Comparison of ENCODE assay signal across 18 cellular contexts in the genomic region with DNA sequence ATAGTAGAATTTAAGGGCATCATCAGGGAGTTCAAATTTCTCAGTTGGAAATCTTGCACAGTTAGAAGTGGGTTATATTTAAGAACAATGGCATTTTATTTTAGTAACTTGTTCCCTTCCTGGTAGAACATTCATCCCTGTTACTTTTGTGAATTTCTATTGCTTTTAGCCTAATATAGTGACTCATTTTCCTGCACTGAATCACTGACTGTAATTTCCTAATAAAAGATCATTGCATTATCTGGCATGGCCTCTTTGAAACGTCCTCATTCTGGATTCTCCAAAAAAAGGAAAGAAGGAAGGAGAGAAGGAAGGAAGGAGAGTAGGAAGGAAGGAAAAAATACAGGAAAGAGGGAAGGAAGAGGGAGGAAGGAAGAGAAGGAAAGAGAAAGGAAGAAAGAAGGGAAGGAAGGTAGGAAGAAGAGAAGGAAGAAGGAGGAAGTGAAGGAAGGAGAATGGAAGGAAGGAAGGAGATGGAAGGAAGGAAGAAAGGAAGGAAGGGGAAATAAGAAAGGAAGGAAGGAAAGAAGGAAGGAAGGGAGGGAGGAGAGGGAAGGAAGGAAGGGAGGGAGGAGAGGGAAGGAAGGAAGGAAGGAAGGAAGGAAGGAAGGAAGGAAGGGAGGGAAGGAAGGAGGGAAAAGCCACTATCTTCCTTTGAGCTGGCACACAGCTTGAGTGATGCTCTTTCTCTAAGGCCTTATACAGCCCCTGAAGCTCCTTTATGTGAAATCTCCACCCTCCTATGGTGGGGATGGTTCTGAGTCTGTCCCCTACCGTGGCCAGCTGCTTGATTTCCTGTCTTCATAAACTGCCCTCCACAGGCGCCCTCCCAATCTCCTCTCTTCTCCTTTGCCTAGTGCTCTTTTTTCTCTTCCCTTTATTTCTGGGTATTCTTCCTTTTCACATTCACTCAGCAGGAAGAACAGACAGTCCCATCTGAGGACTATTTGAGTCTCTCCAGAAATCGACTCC. TPM values are rescaled to one million over a fixed set of nuclear protein-coding genes. Genes with fewer than 3 reads are reported as not detected.
A peak's percentile ranks its signal among the peaks of the same experiment; 100 is the strongest.
DNase-seq lines count a peak whose midpoint lies in the region; ATAC-seq, FAIRE-seq and TF ChIP-seq lines count a peak whose summit lies in the region.
"Had no signal": no experiment of that assay in that cellular context is flagged by ENCODE, and none has a peak within 500 bp of the region (broad histone marks: within the 10 kb centered on the region; RNA-seq: fewer than 3 reads in every experiment).

No MANE protein-coding gene starts in this region.

- H3K4me3 ChIP-seq in IMR-90 (ENCODE audit: insufficient read depth, low read depth, low read length) (no peak overlapping the region), H1 (ENCODE audit: extremely low read depth in 1 of 4, insufficient read depth in 2 of 4, low read depth in 3 of 4, low read length in 4 of 4) (no peak overlapping the region)
- H3K4me3 ChIP-seq: dorsolateral prefrontal cortex, mucosa of descending colon, sigmoid colon, uterus had no signal

- H3K18ac ChIP-seq in IMR-90 (ENCODE audit: low read depth, low read length) (no peak overlapping the region), H1 (ENCODE audit: extremely low read depth, low read length) (no peak overlapping the region)

- dilution Hi-C loops in IMR-90 (cut with HindIII; ENCODE audit: low sequenced_read_pairs, unreplicated experiment) = no loop called here

- H3K27me3 Mint-ChIP-seq in CD14-positive monocyte (ENCODE audit: low read depth in 3 of 3) = peaks cover 0 to 3% (median 2%) of the 10 kb centered on the region in 3 donors

- 57% methylated on average over 3 of the region's 4 CpGs; no CpG with 5 or more reads in 1 of the 2 experiments for WGBS in IMR-90 (ENCODE audit: extremely low coverage in 2 of 2, insufficient read length in 1 of 2), 2 experiments
- 84% methylated on average over 3 of the region's 4 CpGs; no CpG with 5 or more reads in 1 of the 2 experiments for WGBS in H1 (ENCODE audit: extremely low coverage in 1 of 2, insufficient coverage in 1 of 2, insufficient read length in 1 of 2, insufficient replicate concordance in 2 of 2, low coverage in 1 of 2, low lambda C conversion rate in 2 of 2, missing lambda C conversion rate in 1 of 2), 2 experiments

- H4K5ac ChIP-seq in IMR-90 (ENCODE audit: low read depth, low read length) (no peak overlapping the region), H1 (ENCODE audit: insufficient read length, low read depth, low read length) (no peak overlapping the region)

- H2BK5ac ChIP-seq in IMR-90 (ENCODE audit: low read depth, low read length, poor library complexity, severe bottlenecking) = no peak overlapping the region
- H2BK5ac ChIP-seq in H1 (ENCODE audit: low read depth, low read length) = no peak overlapping the region

- peaks cover 0 to 8% (median 4%) of the 10 kb centered on the region in 7 donors for H3K9me3 Mint-ChIP-seq in CD14-positive monocyte
- H3K9me3 Mint-ChIP-seq: activated naive CD8-positive, alpha-beta T cell treated with anti-CD3 and anti-CD28 coated beads, Interleukin-2, amount 50 U/mL, for 24 hours had no signal

- POLR2A ChIA-PET in IMR-90 (lab: Charles Lee; ENCODE audit: unreplicated experiment) (no interaction called here), H1 (lab: Charles Lee; ENCODE audit: partially characterized antibody) (interaction anchor here (1.1 to 1.3 kb wide), 2 partner anchors 16 to 51 kb away, joined by 3 read pairs; no protein-coding TSS in a partner anchor)

- H3K4me3 Mint-ChIP-seq in CD14-positive monocyte = no peak overlapping the region
- H3K4me3 Mint-ChIP-seq: activated CD4-positive, alpha-beta T cell treated with anti-CD3 and anti-CD28 coated beads for 36 hours; activated naive CD8-positive, alpha-beta T cell treated with anti-CD3 and anti-CD28 coated beads, Interleukin-2, amount 50 U/mL, for 24 hours had no signal

- peaks cover 0 to 1% of the 10 kb centered on the region in 2 donors for H3K36me3 Mint-ChIP-seq in CD14-positive monocyte

- H2AK5ac ChIP-seq in IMR-90 (ENCODE audit: low read depth, low read length) (no peak overlapping the region), H1 (ENCODE audit: low read depth, low read length) (no peak overlapping the region)

- CTCF ChIA-PET in IMR-90 (lab: Yijun Ruan, JAX) (no interaction called here), H1 (lab: Charles Lee; ENCODE audit: partially characterized antibody) (interaction anchor here (0.6 to 1.7 kb wide), 4 partner anchors 8 to 35 kb away, joined by 3 to 7 read pairs (median 4); no protein-coding TSS in a partner anchor)

- H3K56ac ChIP-seq in IMR-90 (ENCODE audit: extremely low read depth, insufficient read depth, low read length) (no peak overlapping the region), H1 (replicated peaks; ENCODE audit: insufficient read length, low read depth, low read length) (no peak overlapping the region)

- no peaks in the 10 kb centered on the region; the same call in 1 of the 2 replicates for H3K23me2 ChIP-seq in H1 (ENCODE audit: low read depth, low read length)

- peaks cover 2% of the 10 kb centered on the region; the same call in 1 of the 2 replicates for H3K9me1 ChIP-seq in IMR-90 (ENCODE audit: insufficient read depth, low read length)

- H2BK120ac ChIP-seq in IMR-90 (ENCODE audit: low read depth, low read length) (no peak overlapping the region), H1 (replicated peaks; ENCODE audit: low read depth, low read length) (no peak overlapping the region)

- no peak for TF ChIP-seq POLR2A in IMR-90 (IDR thresholded peaks at IDR 0.05; ENCODE audit: low read depth, low read length)
- no peak for TF ChIP-seq POLR2A in H1 (IDR thresholded peaks at IDR 0.05; ENCODE audit: control extremely low read depth in 1 of 2, low read depth in 2 of 2, low read length in 2 of 2)

- H3K36me3 ChIP-seq in IMR-90 (ENCODE audit: control insufficient read depth, insufficient read depth, low read length) (no peaks in the 10 kb centered on the region), H1 (ENCODE audit: control insufficient read depth in 2 of 4, insufficient read depth in 4 of 4, low read length in 3 of 4) (no peaks in the 10 kb centered on the region)
- H3K36me3 ChIP-seq: sigmoid colon, uterus had no signal

- H2BK12ac ChIP-seq in H1 (ENCODE audit: low read depth, low read length) = no peak overlapping the region

- H2BK15ac ChIP-seq in IMR-90 (ENCODE audit: low read depth, low read length) (no peak overlapping the region), H1 (ENCODE audit: low read length) (no peak overlapping the region)

- H3K23ac ChIP-seq in IMR-90 (ENCODE audit: low read depth, low read length) (no peak overlapping the region), H1 (ENCODE audit: insufficient read length) (no peak overlapping the region)

- in situ Hi-C loops in IMR-90 (cut with MboI; ENCODE audit: low sequenced_read_pairs) = no loop called here

- H2BK20ac ChIP-seq in IMR-90 (ENCODE audit: low read depth, low read length) = no peak overlapping the region
- 0 out of 2 replicates have a peak overlapping the region, but pooled peaks have one; percentile 83 for H2BK20ac ChIP-seq in H1 (ENCODE audit: low read length)

- TF ChIP-seq EP300 in H1 (IDR thresholded peaks at IDR 0.05; ENCODE audit: borderline replicate concordance in 1 of 2, low read depth in 2 of 2, low read length in 2 of 2) = no peak

- TF ChIP-seq RAD21 in IMR-90 (IDR thresholded peaks at IDR 0.05; ENCODE audit: low read length) (no peak), H1 (IDR thresholded peaks at IDR 0.05 in 1 of 2, conservative IDR thresholded peaks at IDR 0.05 in 1 of 2; ENCODE audit: low read depth in 2 of 2, low read length in 2 of 2) (no peak)

- peaks cover 35% of the 10 kb centered on the region for H3K4me1 Mint-ChIP-seq in CD14-positive monocyte
- H3K4me1 Mint-ChIP-seq: activated CD4-positive, alpha-beta T cell treated with anti-CD3 and anti-CD28 coated beads for 36 hours; activated naive CD8-positive, alpha-beta T cell treated with anti-CD3 and anti-CD28 coated beads, Interleukin-2, amount 50 U/mL, for 24 hours had no signal

- FAIRE-seq in H1 (lab: Jason Lieb, UNC) = no peak
- FAIRE-seq: HTR-8/SVneo, RCC 7860 had no signal

- H3K27ac Mint-ChIP-seq in CD14-positive monocyte = peak overlapping the region in 6 of 7 donors; percentile 25 to 86 (median 68)
- H3K27ac Mint-ChIP-seq: activated CD4-positive, alpha-beta T cell treated with anti-CD3 and anti-CD28 coated beads for 36 hours; activated naive CD8-positive, alpha-beta T cell treated with anti-CD3 and anti-CD28 coated beads, Interleukin-2, amount 50 U/mL, for 24 hours had no signal

- H3K27me3 ChIP-seq in IMR-90 (ENCODE audit: control insufficient read depth, insufficient read depth, low read length) = peaks cover 8% of the 10 kb centered on the region
- H3K27me3 ChIP-seq in H1 (replicated peaks in 1 of 4; ENCODE audit: control insufficient read depth in 3 of 4, extremely low read depth in 1 of 4, insufficient read depth in 3 of 4, low read length in 3 of 4) = no peaks in the 10 kb centered on the region
- H3K27me3 ChIP-seq: uterus had no signal

- H3K14ac ChIP-seq in IMR-90 (replicated peaks; ENCODE audit: low read depth, low read length) (no peak overlapping the region), H1 (ENCODE audit: insufficient read length) (no peak overlapping the region)

- H3K4ac ChIP-seq in IMR-90 (ENCODE audit: low read depth, low read length) (no peak overlapping the region), H1 (replicated peaks; ENCODE audit: insufficient read length, low read depth, low read length) (no peak overlapping the region)

- DNase-seq in CD14-positive monocyte (ENCODE audit: low spot score) (no peak), IMR-90 (peak; percentile 30), H1 (ENCODE audit: low read depth in 1 of 2, low spot score in 2 of 2) (no peak), lung microvascular endothelial cell (ENCODE audit: low read depth in 2 of 2) (peak; percentile 16 to 44), iPS-NIHi11 (ENCODE audit: low spot score) (no peak), ecto neural progenitor cell (ENCODE audit: low spot score) (no peak), nucleus accumbens (lab: John Stamatoyannopoulos, UW) (no peak)
- DNase-seq: activated CD4-positive, alpha-beta T cell treated with anti-CD3 and anti-CD28 coated beads for 36 hours; activated naive CD8-positive, alpha-beta T cell treated with anti-CD3 and anti-CD28 coated beads, Interleukin-2, amount 50 U/mL, for 24 hours; dorsolateral prefrontal cortex; hippocampal formation; mucosa of descending colon; sigmoid colon; uterus had no signal

- H3K79me1 ChIP-seq in IMR-90 (ENCODE audit: low read depth in 1 of 2, low read length in 2 of 2) (no peaks in the 10 kb centered on the region), H1 (ENCODE audit: low read depth, low read length) (no peaks in the 10 kb centered on the region)

- ATAC-seq in IMR-90 (ENCODE audit: low read depth) (peak; percentile 33; the same call in 1 of the 2 replicates), GM21619 (IDR thresholded peaks at IDR 0.05; ENCODE audit: unreplicated experiment) (no peak)
- ATAC-seq: activated CD4-positive, alpha-beta T cell treated with anti-CD3 and anti-CD28 coated beads for 36 hours; activated naive CD8-positive, alpha-beta T cell treated with anti-CD3 and anti-CD28 coated beads, Interleukin-2, amount 50 U/mL, for 24 hours; esophagus mucosa; mucosa of descending colon had no signal

- H2AFZ ChIP-seq in IMR-90 (replicated peaks; ENCODE audit: low read length, poor library complexity) (no peak overlapping the region), H1 (ENCODE audit: low read length) (peak overlapping the region; percentile 88; the same call in 1 of the 2 replicates)

- no peak overlapping the region for H4K8ac ChIP-seq in IMR-90 (ENCODE audit: low read depth in 2 of 2, low read length in 2 of 2)
- H4K8ac ChIP-seq in H1 (ENCODE audit: extremely low read depth, insufficient read depth, low read length) = no peak overlapping the region

- no peaks in the 10 kb centered on the region for H3K79me2 ChIP-seq in H1 (ENCODE audit: control insufficient read depth in 1 of 2, insufficient read depth in 2 of 2, low read length in 2 of 2)

- H3K4me2 ChIP-seq in IMR-90 (ENCODE audit: low read depth, low read length) = no peak overlapping the region
- H3K4me2 ChIP-seq in H1 (ENCODE audit: insufficient read depth in 1 of 2, low read depth in 2 of 2, low read length in 2 of 2) = no peak overlapping the region

- H3K4me1 ChIP-seq in IMR-90 (ENCODE audit: control insufficient read depth, insufficient read depth, low read length) (peaks cover 3% of the 10 kb centered on the region), H1 (replicated peaks in 1 of 4; ENCODE audit: control insufficient read depth in 3 of 4, insufficient read depth in 4 of 4, low read length in 3 of 4) (peaks cover 0 to 4% (median 0%) of the 10 kb centered on the region in 4 experiments; a peak in 4 of 7 replicates)
- H3K4me1 ChIP-seq: sigmoid colon, uterus had no signal

- H3K9ac ChIP-seq in IMR-90 (ENCODE audit: low read depth, low read length) (no peak overlapping the region), H1 (replicated peaks in 1 of 4; ENCODE audit: extremely low read depth in 1 of 4, low read depth in 3 of 4, low read length in 3 of 4) (no peak overlapping the region)

- H3K9me3 ChIP-seq in IMR-90 (ENCODE audit: control insufficient read depth, insufficient read depth, low read length) (no peaks in the 10 kb centered on the region), H1 (ENCODE audit: insufficient read depth in 2 of 2, low read depth in 1 of 2, low read length in 1 of 2) (no peaks in the 10 kb centered on the region)
- H3K9me3 ChIP-seq: mucosa of descending colon, sigmoid colon, uterus had no signal

- no peak for TF ChIP-seq CTCF in CD14-positive monocyte (IDR thresholded peaks at IDR 0.05)
- TF ChIP-seq CTCF in IMR-90 (conservative IDR thresholded peaks at IDR 0.05; ENCODE audit: low read depth, low read length) = no peak
- TF ChIP-seq CTCF in H1 (IDR thresholded peaks at IDR 0.05; ENCODE audit: control extremely low read depth in 1 of 3, insufficient read depth in 1 of 3, low read depth in 1 of 3, low read length in 3 of 3) = no peak

- intact Hi-C loops in CD14-positive monocyte (cut with micrococcal nuclease) = no loop called here
- intact Hi-C loops in IMR-90 (cut with micrococcal nuclease) = no loop called here

- BruUV-seq in IMR-90 (replicated peaks; lab: Mats Ljungman, UMichigan) = no TSS peak

- H3K27ac ChIP-seq in IMR-90 (ENCODE audit: insufficient read depth, low read length) (no peak overlapping the region), H1 (ENCODE audit: low read depth, low read length) (no peak overlapping the region)
- H3K27ac ChIP-seq: dorsolateral prefrontal cortex, sigmoid colon, uterus had no signal

- H4K91ac ChIP-seq in IMR-90 (ENCODE audit: insufficient read depth, low read depth, low read length) = no peak overlapping the region
- H4K91ac ChIP-seq in H1 (replicated peaks; ENCODE audit: insufficient read length, low read length) = no peak overlapping the region

- H2AK9ac ChIP-seq in IMR-90 (replicated peaks; ENCODE audit: low read depth, low read length, poor library complexity) = no peak overlapping the region

- H4K20me1 ChIP-seq in IMR-90 (ENCODE audit: insufficient read depth, low read length) = no peaks in the 10 kb centered on the region
- H4K20me1 ChIP-seq in H1 (replicated peaks in 1 of 2; ENCODE audit: control insufficient read depth in 1 of 2, insufficient read depth in 2 of 2, low read length in 2 of 2) = no peaks in the 10 kb centered on the region

RNA-seq across cellular contexts. Expression of a gene that starts 29.8 kb away (rescaled TPM):
- polyA plus RNA-seq in CD14-positive monocyte (100 to 1,000 TPM; 218 to 255 TPM), IMR-90 (2012; rRNA removed) (36.0 and 46.1 TPM in 2 replicates), H1 (2011; rRNA removed) (40.0 and 68.0 TPM in 2 replicates)
- total RNA-seq in IMR-90 (2012; rRNA removed) (85.5 and 137 TPM in 2 replicates), lung microvascular endothelial cell (87.0 and 116 TPM in 2 replicates)
- 10.6 and 11.0 TPM in 2 replicates for polyA plus RNA-seq in IMR-90 (2012; cell fraction: cytosol; rRNA removed)
- polyA plus RNA-seq in IMR-90 (2012; cell fraction: nucleus; rRNA removed; ENCODE audit: low replicate concordance) = 4.7 and 25.7 TPM in 2 replicates
- total RNA-seq in H1 (2021; fragmentation: NEBNext Ultra II Directional; extraction: Animal tissue kit (Norgen Biotek cat#: 25700)) = 93.3 and 101 TPM in 2 replicates
- polyA plus RNA-seq in H1 (2011; cell fraction: cytosol; rRNA removed) = 60.8 TPM
- polyA plus RNA-seq in H1 (2011; cell fraction: nucleus; rRNA removed) = 25.9 TPM
- polyA plus RNA-seq in H1 (2012, experiment 1 of 2) = 48.5 to 83.5 TPM (median 57.8 TPM) in 4 replicates
- 15.0 TPM for polyA plus RNA-seq in H1 (2012, experiment 2 of 2)
- 163 TPM for polyA plus RNA-seq in H1 (2013, experiment 1 of 2)
- polyA plus RNA-seq in H1 (2013, experiment 2 of 2) = 155 TPM
- polyA minus RNA-seq in H1 (2011; rRNA and poly(A)+ RNA removed) = 79.9 and 109 TPM in 2 replicates
- polyA minus RNA-seq in H1 (2011; cell fraction: cytosol; rRNA and poly(A)+ RNA removed) = 59.3 TPM
- 44.9 TPM for polyA minus RNA-seq in H1 (2011; cell fraction: nucleus; rRNA and poly(A)+ RNA removed)

Comparison
In these comparisons a context has a peak if more than half of its experiments do, and no peak if none do; other contexts are left out.
1. DNase-seq: peak in IMR-90 (single experiment) and lung microvascular endothelial cell (2 of 2); none in CD14-positive monocyte (single experiment), H1 (0 of 2), iPS-NIHi11 (single experiment), ecto neural progenitor cell (single experiment) and nucleus accumbens (0 of 56).